In genomic region chr9:126366366-126367011, GRCh38 we compare ENCODE assay signal across 13 cellular contexts. TPM values are rescaled to one million over a fixed set of nuclear protein-coding genes. Genes with fewer than 3 reads are reported as not detected.
DNase-seq lines count a peak whose midpoint lies in the region; ATAC-seq and TF ChIP-seq lines count a peak whose summit lies in the region.
"Had no signal": no experiment of that assay in that cellular context is flagged by ENCODE, and none has a peak within 500 bp of the region (broad histone marks: within the 10 kb centered on the region; RNA-seq: fewer than 3 reads in every experiment).

No MANE protein-coding gene starts in this region.

- no peaks in the 10 kb centered on the region for H4K20me1 ChIP-seq in fibroblast of lung (ENCODE audit: control insufficient read depth, extremely low read depth, insufficient read depth, low read length)

- DNase-seq in Right ventricle myocardium superior (peak; percentile 62), cardiac septum (ENCODE audit: low spot score) (no peak), fibroblast of lung (ENCODE audit: low read depth in 2 of 2) (peak; percentile 11 to 36), nephron progenitor cell (no peak), GM13977 (ENCODE audit: low spot score) (no peak), NCI-H187 treated with DMSO at 0.1 percent for 48 hours (lab: John Stamatoyannopoulos, UW) (no peak), cortex of kidney (lab: John Stamatoyannopoulos, UW) (no peak)
- DNase-seq: DMS53; NCI-H748 treated with DMSO at 0.1 percent for 48 hours; stimulated activated CD8-positive, alpha-beta memory T cell treated with anti-CD3 and anti-CD28 coated beads, Interleukin-4, amount 100 ng/mL, for 48 hours had no signal

- H3K27ac Mint-ChIP-seq in nephron progenitor cell = peak overlapping the region; percentile 81
- H3K27ac Mint-ChIP-seq: activated naive CD4-positive, alpha-beta T cell treated with anti-CD3 and anti-CD28 coated beads, Interleukin-2, amount 50 U/mL, for 72 hours had no signal

- 56% methylated on average over 13 of the region's 13 CpGs for WGBS in urinary bladder

- no peak overlapping the region for H3K9ac ChIP-seq in fibroblast of lung (ENCODE audit: insufficient read depth, low read length)

- H3K27ac ChIP-seq in fibroblast of lung (ENCODE audit: insufficient read depth, low read length) = no peak overlapping the region
- peak overlapping the region; percentile 25 for H3K27ac ChIP-seq in urinary bladder (ENCODE audit: low read depth)

- H3K4me3 Mint-ChIP-seq in nephron progenitor cell = no peak overlapping the region

- H3K4me1 Mint-ChIP-seq in nephron progenitor cell = peaks cover 13% of the 10 kb centered on the region

- no peaks in the 10 kb centered on the region for H3K9me3 ChIP-seq in fibroblast of lung (ENCODE audit: control insufficient read depth, insufficient read depth, low read depth, low read length)

- no peak overlapping the region for H2AFZ ChIP-seq in fibroblast of lung (ENCODE audit: low read length)

- intact Hi-C loops in Right ventricle myocardium superior (cut with DNase I) (no loop called here), cardiac septum (cut with DNase I) (no loop called here)

- H3K27me3 Mint-ChIP-seq in nephron progenitor cell (ENCODE audit: low read depth, poor library complexity) = peaks cover 2% of the 10 kb centered on the region

- H3K36me3 ChIP-seq in fibroblast of lung (ENCODE audit: control insufficient read depth, insufficient read depth, low read length) = no peaks in the 10 kb centered on the region
- no peaks in the 10 kb centered on the region for H3K36me3 ChIP-seq in urinary bladder (ENCODE audit: insufficient read depth)

- H3K4me3 ChIP-seq in fibroblast of lung (replicated peaks in 1 of 4; ENCODE audit: control extremely low read depth in 1 of 4, insufficient read depth in 1 of 4, low read depth in 3 of 4, low read length in 4 of 4) (no peak overlapping the region), urinary bladder (ENCODE audit: low read depth, low read length) (no peak overlapping the region)

- H3K27me3 ChIP-seq in fibroblast of lung (ENCODE audit: control insufficient read depth, insufficient read depth, low read length) = no peaks in the 10 kb centered on the region

- peaks cover 26% of the 10 kb centered on the region for H3K9me3 Mint-ChIP-seq in nephron progenitor cell

- TF ChIP-seq CTCF in fibroblast of lung (conservative IDR thresholded peaks at IDR 0.05 in 1 of 2, IDR thresholded peaks at IDR 0.05 in 1 of 2; ENCODE audit: low read depth in 1 of 2, low read length in 2 of 2) = no peak
- no peak for TF ChIP-seq CTCF in nephron progenitor cell (IDR thresholded peaks at IDR 0.05)
- no peak for TF ChIP-seq CTCF in GM13977 (IDR thresholded peaks at IDR 0.05; ENCODE audit: extremely low read depth, insufficient read depth, missing control alignments)

- H3K4me2 ChIP-seq in fibroblast of lung (ENCODE audit: extremely low read depth, insufficient read depth, low read length) = no peak overlapping the region

- H3K4me1 ChIP-seq in fibroblast of lung (ENCODE audit: control insufficient read depth, extremely low read depth, insufficient read depth, low read length) = no peaks in the 10 kb centered on the region
- H3K4me1 ChIP-seq in urinary bladder (ENCODE audit: insufficient read depth) = peaks cover 2% of the 10 kb centered on the region

- in situ Hi-C loops in GM13977 (cut with MboI; ENCODE audit: low pct_unique_long_range_greater_than_20kb, low sequenced_read_pairs, unreplicated experiment) = no loop called here

- H3K79me2 ChIP-seq in fibroblast of lung (ENCODE audit: control insufficient read depth, insufficient read depth, low read length) = no peaks in the 10 kb centered on the region

- peak; percentile 93 for ATAC-seq in Right ventricle myocardium superior (ENCODE audit: poor library complexity)
- ATAC-seq: activated naive CD4-positive, alpha-beta T cell treated with anti-CD3 and anti-CD28 coated beads, Interleukin-2, amount 50 U/mL, for 72 hours had no signal

- peaks cover 40% of the 10 kb centered on the region for H3K36me3 Mint-ChIP-seq in nephron progenitor cell (ENCODE audit: low read depth)

RNA-seq across cellular contexts. Expression of gene MVB12B, which starts 39.9 kb away (rescaled TPM):
- total RNA-seq in Right ventricle myocardium superior (11.5 TPM), cardiac septum (7.2 TPM), fibroblast of lung (2.3 and 2.6 TPM in 2 replicates), urinary bladder (12.2 TPM)
- polyA plus RNA-seq in fibroblast of lung (2.5 and 4.6 TPM in 2 replicates), urinary bladder (13.5 TPM)
- 2.3 and 3.3 TPM in 2 replicates for polyA plus RNA-seq in fibroblast of lung (2012)
- polyA minus RNA-seq in fibroblast of lung (ENCODE audit: low replicate concordance) = 1.8 and 2.7 TPM in 2 replicates
- total RNA-seq: HT-29 had no signal

Comparison
In these comparisons a context has a peak if more than half of its experiments do, and no peak if none do; other contexts are left out.
1. DNase-seq: peak in Right ventricle myocardium superior (single experiment) and fibroblast of lung (2 of 2); none in cardiac septum (single experiment), nephron progenitor cell (single experiment), GM13977 (single experiment), NCI-H187 treated with DMSO at 0.1 percent for 48 hours (single experiment) and cortex of kidney (single experiment).